Comparison of ENCODE assay signal across 18 cellular contexts in the genomic region with DNA sequence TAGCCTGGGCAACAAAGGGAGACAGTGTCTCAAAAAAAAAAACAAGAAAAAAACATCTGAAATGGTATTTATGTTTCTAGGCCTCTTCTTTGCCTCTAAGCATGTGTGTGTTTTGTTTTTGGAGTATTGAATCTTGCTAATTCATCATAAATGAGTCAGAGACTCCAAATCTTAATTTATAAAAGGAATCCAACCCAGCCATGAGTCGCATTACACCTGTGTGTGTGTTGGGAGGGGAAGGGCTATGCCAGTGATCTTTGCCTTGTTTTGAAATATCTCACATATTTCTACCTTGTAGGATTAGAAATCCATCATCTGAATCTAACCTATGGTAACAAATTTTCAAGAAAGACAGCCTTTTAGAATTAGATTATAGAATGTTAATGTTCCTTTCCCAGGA. TPM values are rescaled to one million over a fixed set of nuclear protein-coding genes. Genes with fewer than 3 reads are reported as not detected.
DNase-seq lines count a peak whose midpoint lies in the region; TF ChIP-seq lines count a peak whose summit lies in the region.
"Had no signal": no experiment of that assay in that cellular context is flagged by ENCODE, and none has a peak within 500 bp of the region (broad histone marks: within the 10 kb centered on the region; RNA-seq: fewer than 3 reads in every experiment).

No MANE protein-coding gene starts in this region.

- DNase-seq in mammary epithelial cell (peak; percentile 55), breast epithelium (ENCODE audit: low spot score in 2 of 2) (no peak), PC-9 (peak in 1 of 2 experiments; percentile 83), epithelial cell of prostate (ENCODE audit: low read depth, low spot score) (no peak), NK-92 (lab: John Stamatoyannopoulos, UW; ENCODE audit: unreplicated experiment) (no peak), prostate gland (ENCODE audit: low spot score) (no peak), testis (no peak)
- DNase-seq: activated CD4-positive, alpha-beta T cell treated with anti-CD3 and anti-CD28 coated beads for 48 hours; Kasumi-1; NCI-H1436; posterior cingulate gyrus; SHP77; stimulated activated naive B cell treated with anti-CD40 and anti-IgM and Interleukin-4, amounts not matched to agents 10 μg/mL and 1 μg/mL and 100 μg/mL, for 72 hours had no signal

- dilution Hi-C loops in mammary epithelial cell (cut with HindIII; ENCODE audit: low sequenced_read_pairs): no loop called here

- H2AFZ ChIP-seq in mammary epithelial cell (ENCODE audit: low read depth, low read length): no peak overlapping the region
- no peak overlapping the region for H2AFZ ChIP-seq in PC-9
- H2AFZ ChIP-seq: GM23338 had no signal

- no peaks in the 10 kb centered on the region for H4K20me1 ChIP-seq in mammary epithelial cell (ENCODE audit: insufficient read depth, low read length)
- no peaks in the 10 kb centered on the region for H4K20me1 ChIP-seq in PC-9 (ENCODE audit: insufficient read depth)

- H3K4me3 ChIP-seq in mammary epithelial cell (replicated peaks in 1 of 3; ENCODE audit: insufficient read depth in 1 of 3, low read depth in 2 of 3, low read length in 3 of 3): no peak overlapping the region
- H3K4me3 ChIP-seq in breast epithelium: no peak overlapping the region
- H3K4me3 ChIP-seq in PC-9: no peak overlapping the region
- no peak overlapping the region for H3K4me3 ChIP-seq in skeletal muscle satellite cell (ENCODE audit: low read length)
- no peak overlapping the region for H3K4me3 ChIP-seq in prostate gland
- H3K4me3 ChIP-seq in testis: no peak overlapping the region
- H3K4me3 ChIP-seq: GM23338, lung had no signal

- H3K9me3 ChIP-seq in mammary epithelial cell (replicated peaks; ENCODE audit: insufficient read depth, low read length): no peaks in the 10 kb centered on the region
- H3K9me3 ChIP-seq in breast epithelium: no peaks in the 10 kb centered on the region
- H3K9me3 ChIP-seq in PC-9 (ENCODE audit: insufficient read depth, low read depth): no peaks in the 10 kb centered on the region
- H3K9me3 ChIP-seq in skeletal muscle satellite cell (replicated peaks; ENCODE audit: low read length): no peaks in the 10 kb centered on the region
- no peaks in the 10 kb centered on the region for H3K9me3 ChIP-seq in prostate gland
- no peaks in the 10 kb centered on the region for H3K9me3 ChIP-seq in testis
- H3K9me3 ChIP-seq: BLaER1 treated with 17β-estradiol and CSF1 and Interleukin-3, amounts not matched to agents 10 nM and 100 nM had no signal

- H3F3A ChIP-seq in PC-9 (ENCODE audit: insufficient read depth, low read depth): peaks cover 5% of the 10 kb centered on the region

- TF ChIP-seq CTCF in mammary epithelial cell (conservative IDR thresholded peaks at IDR 0.05 in 1 of 2, IDR thresholded peaks at IDR 0.05 in 1 of 2; ENCODE audit: extremely low read depth in 1 of 2, insufficient read depth in 1 of 2, low read depth in 1 of 2, low read length in 2 of 2) (no peak), breast epithelium (IDR thresholded peaks at IDR 0.05) (no peak), PC-9 (conservative IDR thresholded peaks at IDR 0.05) (no peak), prostate gland (IDR thresholded peaks at IDR 0.05) (no peak), testis (IDR thresholded peaks at IDR 0.05) (no peak)

- no peak overlapping the region for H3K27ac ChIP-seq in mammary epithelial cell (ENCODE audit: insufficient read depth, low read depth, low read length)
- H3K27ac ChIP-seq in breast epithelium: no peak overlapping the region
- peak overlapping the region; percentile 68 for H3K27ac ChIP-seq in PC-9
- peak overlapping the region; percentile 32 for H3K27ac ChIP-seq in epithelial cell of prostate
- no peak overlapping the region for H3K27ac ChIP-seq in prostate gland
- no peak overlapping the region for H3K27ac ChIP-seq in testis
- H3K27ac ChIP-seq: HL-60 had no signal

- H3K4me1 ChIP-seq in mammary epithelial cell (ENCODE audit: insufficient read depth, low read length) (no peaks in the 10 kb centered on the region), breast epithelium (no peaks in the 10 kb centered on the region), PC-9 (replicated peaks; ENCODE audit: insufficient read depth) (peaks cover 31% of the 10 kb centered on the region), skeletal muscle satellite cell (ENCODE audit: control insufficient read depth, insufficient read depth, low read length) (peaks cover 20% of the 10 kb centered on the region), prostate gland (replicated peaks) (no peaks in the 10 kb centered on the region), testis (no peaks in the 10 kb centered on the region)

- TF ChIP-seq POLR2A in breast epithelium (IDR thresholded peaks at IDR 0.05): no peak
- no peak for TF ChIP-seq POLR2A in prostate gland (IDR thresholded peaks at IDR 0.05)
- TF ChIP-seq POLR2A in testis (IDR thresholded peaks at IDR 0.05): no peak

- 100% methylated on average over 1 of the region's 1 CpG for WGBS in mammary epithelial cell (ENCODE audit: low coverage, missing lambda C conversion rate)
- WGBS in prostate gland: 91% methylated on average over 1 of the region's 1 CpG
- WGBS in testis, 2 donors: 86 to 91% methylated on average over 1 of the region's 1 CpG

- POLR2A ChIA-PET in PC-9 (lab: Charles Lee; ENCODE audit: unreplicated experiment): no interaction called here

- no TSS peak for BruUV-seq in mammary epithelial cell (replicated peaks; lab: Mats Ljungman, UMichigan)
- no TSS peak for BruUV-seq in PC-9 (replicated peaks; lab: Mats Ljungman, UMichigan)

- in situ Hi-C loops in mammary epithelial cell (cut with MboI; ENCODE audit: low sequenced_read_pairs in 2 of 2): no loop called here

- CTCF ChIA-PET in mammary epithelial cell (lab: Charles Lee; ENCODE audit: low non-redundant PET): no interaction called here
- CTCF ChIA-PET in PC-9 (lab: Charles Lee): no interaction called here

- no peaks in the 10 kb centered on the region for H3K79me2 ChIP-seq in mammary epithelial cell (ENCODE audit: insufficient read depth, low read length)
- no peaks in the 10 kb centered on the region for H3K79me2 ChIP-seq in PC-9 (ENCODE audit: low read depth)

- H3K9ac ChIP-seq in mammary epithelial cell (ENCODE audit: insufficient read depth, low read length): no peak overlapping the region
- peak overlapping the region; percentile 29 for H3K9ac ChIP-seq in skeletal muscle satellite cell (ENCODE audit: low read depth, low read length)

- no peak overlapping the region for H3K4me2 ChIP-seq in mammary epithelial cell (ENCODE audit: insufficient read depth, low read depth, low read length)
- peak overlapping the region; percentile 26; the same call in 1 of the 2 replicates for H3K4me2 ChIP-seq in PC-9
- H3K4me2 ChIP-seq in skeletal muscle satellite cell (ENCODE audit: low read length): no peak overlapping the region
- H3K4me2 ChIP-seq: GM23338 had no signal

- H3K36me3 ChIP-seq in mammary epithelial cell (ENCODE audit: insufficient read depth, low read length) (peaks cover 3% of the 10 kb centered on the region), breast epithelium (no peaks in the 10 kb centered on the region), PC-9 (ENCODE audit: low read depth) (no peaks in the 10 kb centered on the region), skeletal muscle satellite cell (ENCODE audit: insufficient read depth, low read length) (peaks cover 7% of the 10 kb centered on the region), prostate gland (no peaks in the 10 kb centered on the region), testis (ENCODE audit: low read depth, missing control alignments) (no peaks in the 10 kb centered on the region)

- intact Hi-C loops in mammary epithelial cell (cut with micrococcal nuclease) (no loop called here), breast epithelium (cut with DNase I; ENCODE audit: low total_unique reads) (loop anchor here (5.0 kb wide), 1 partner anchor 1935 kb away; no protein-coding TSS in a partner anchor), PC-9 (cut with micrococcal nuclease; ENCODE audit: unreplicated experiment) (no loop called here), prostate gland (cut with DNase I) (no loop called here), testis (cut with DNase I; ENCODE audit: low total_unique reads) (no loop called here)

- no peaks in the 10 kb centered on the region for H3K9me2 ChIP-seq in PC-9 (ENCODE audit: insufficient read depth)

- H3K27me3 ChIP-seq in mammary epithelial cell (ENCODE audit: insufficient read depth, low read length) (no peaks in the 10 kb centered on the region), breast epithelium (no peaks in the 10 kb centered on the region), PC-9 (ENCODE audit: insufficient read depth, low read depth) (no peaks in the 10 kb centered on the region), skeletal muscle satellite cell (ENCODE audit: control insufficient read depth, insufficient read depth, low read length) (no peaks in the 10 kb centered on the region), prostate gland (replicated peaks; ENCODE audit: insufficient read depth) (no peaks in the 10 kb centered on the region), testis (no peaks in the 10 kb centered on the region)
- H3K27me3 ChIP-seq: BLaER1 treated with 17β-estradiol and CSF1 and Interleukin-3, amounts not matched to agents 10 nM and 100 nM had no signal

RNA-seq across cellular contexts. Expression of gene ZNF331, which starts 4.0 kb away (rescaled TPM):
- total RNA-seq in mammary epithelial cell (10 to 100 TPM in 1 of 2 donors, 1 to 10 TPM in 1; 7.2 to 12.3 TPM), breast epithelium (10 to 100 TPM; 19.5 to 84.4 (median 46.5) TPM), PC-9 (2021) (39.2 and 51.6 TPM in 2 replicates), prostate gland (10 to 100 TPM; 30.6 to 39.6 TPM), testis (10 to 100 TPM; 31.4 to 36.5 TPM)
- polyA plus RNA-seq in mammary epithelial cell (3.8 TPM), testis (ENCODE audit: insufficient read depth, low read depth, low replicate concordance) (26.5 TPM)
- 41.1 TPM for polyA minus RNA-seq in mammary epithelial cell
- total RNA-seq in skeletal muscle satellite cell (2012; rRNA removed): 6.6 and 7.4 TPM in 2 replicates

Comparison
In these comparisons a context has a peak if more than half of its experiments do, and no peak if none do; other contexts are left out.
1. H3K27ac ChIP-seq: peak in PC-9 (single experiment) and epithelial cell of prostate (single experiment); none in mammary epithelial cell (single experiment), breast epithelium (0 of 2), prostate gland (0 of 2) and testis (0 of 2).